ENCODE assay signal across 1 cellular context in genomic region chr15:40333922-40334492, GRCh38.
A peak's percentile ranks its signal among the peaks of the same experiment; 100 is the strongest.
TF ChIP-seq lines count a peak whose summit lies in the region.

No MANE protein-coding gene starts in this region.

TF ChIP-seq in K562, 482 proteins besides CTCF, POLR2A, EP300 and RAD21 (continued from another document):
- TF ChIP-seq SMAD1 (IDR thresholded peaks at IDR 0.05; ENCODE audit: low read depth, low read length, partially characterized antibody) (no peak), PHF8 (IDR thresholded peaks at IDR 0.05; ENCODE audit: borderline replicate concordance, low read length) (peak; percentile 30; the same call in 1 of the 2 replicates), KLF6 (CRISPR knock-in tag; IDR thresholded peaks at IDR 0.05; ENCODE audit: borderline replicate concordance) (no peak), SPI1 (IDR thresholded peaks at IDR 0.05; ENCODE audit: borderline replicate concordance, low read depth, low read length) (peak; percentile 99), ZNF121 (CRISPR knock-in tag; conservative IDR thresholded peaks at IDR 0.05) (no peak), ZNF133 (CRISPR knock-in tag; IDR thresholded peaks at IDR 0.05) (no peak), SIX5 (IDR thresholded peaks at IDR 0.05; ENCODE audit: borderline replicate concordance in 1 of 2, insufficient read depth in 1 of 2, low read depth in 1 of 2, low read length in 2 of 2) (no peak), ELF1 (tag; IDR thresholded peaks at IDR 0.05) (0 out of 2 replicates have a peak, but pooled peaks have one; percentile 48), SNAPC5 (CRISPR knock-in tag; IDR thresholded peaks at IDR 0.05) (no peak), XRCC3 (IDR thresholded peaks at IDR 0.05) (no peak), ZNF551 (CRISPR knock-in tag; IDR thresholded peaks at IDR 0.05) (no peak), ZNF23 (CRISPR knock-in tag; IDR thresholded peaks at IDR 0.05) (no peak), EZH2 (IDR thresholded peaks at IDR 0.05; ENCODE audit: borderline replicate concordance, low read depth, low read length) (no peak), ZFP30 (CRISPR knock-in tag; IDR thresholded peaks at IDR 0.05; ENCODE audit: borderline replicate concordance) (no peak), ZC3H11A (IDR thresholded peaks at IDR 0.05; ENCODE audit: low read depth, low read length) (no peak), ETV6 (IDR thresholded peaks at IDR 0.05; ENCODE audit: borderline replicate concordance in 1 of 2, low read depth in 2 of 2, low read length in 1 of 2) (0 out of 4 replicates have a peak, but pooled peaks of 1 of the 2 experiments have one; percentile 34), ETV6 (CRISPR knock-in tag; IDR thresholded peaks at IDR 0.05; ENCODE audit: borderline replicate concordance) (no peak), TEAD2 (tag; IDR thresholded peaks at IDR 0.05) (no peak), ZNF76 (CRISPR knock-in tag; IDR thresholded peaks at IDR 0.05; ENCODE audit: borderline replicate concordance) (no peak), MCM7 (IDR thresholded peaks at IDR 0.05) (no peak), MEIS2 (IDR thresholded peaks at IDR 0.05; ENCODE audit: partially characterized antibody) (no peak), ZFX (CRISPR knock-in tag; IDR thresholded peaks at IDR 0.05) (peak; percentile 80), SMAD3 (CRISPR knock-in tag; conservative IDR thresholded peaks at IDR 0.05) (no peak), ZBTB40 (IDR thresholded peaks at IDR 0.05) (peak; percentile 44; the same call in 1 of the 2 replicates), ZBTB40 (CRISPR knock-in tag; IDR thresholded peaks at IDR 0.05) (no peak), ZNF444 (CRISPR knock-in tag; IDR thresholded peaks at IDR 0.05) (no peak), FIP1L1 (IDR thresholded peaks at IDR 0.05; ENCODE audit: low read depth, low read length, poor library complexity, severe bottlenecking) (no peak), RBM25 (IDR thresholded peaks at IDR 0.05; ENCODE audit: low read depth, low read length, severe bottlenecking) (no peak), NFYB (IDR thresholded peaks at IDR 0.05; ENCODE audit: extremely low read depth, insufficient read length) (no peak), TOE1 (IDR thresholded peaks at IDR 0.05; ENCODE audit: borderline replicate concordance) (peak; percentile 36; the same call in 1 of the 2 replicates), TOE1 (CRISPR knock-in tag; IDR thresholded peaks at IDR 0.05; ENCODE audit: borderline replicate concordance, low read depth) (no peak), TEAD4 (IDR thresholded peaks at IDR 0.05; ENCODE audit: low read length) (no peak), TEAD4 (CRISPR knock-in tag; IDR thresholded peaks at IDR 0.05; ENCODE audit: borderline replicate concordance) (no peak), SMARCA4 (IDR thresholded peaks at IDR 0.05) (no peak)
- TF ChIP-seq, protein P1, sequence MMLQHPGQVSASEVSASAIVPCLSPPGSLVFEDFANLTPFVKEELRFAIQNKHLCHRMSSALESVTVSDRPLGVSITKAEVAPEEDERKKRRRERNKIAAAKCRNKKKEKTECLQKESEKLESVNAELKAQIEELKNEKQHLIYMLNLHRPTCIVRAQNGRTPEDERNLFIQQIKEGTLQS (IDR thresholded peaks at IDR 0.05): no peak
- TF ChIP-seq, protein P1 (CRISPR knock-in tag; conservative IDR thresholded peaks at IDR 0.05): no peak
- TF ChIP-seq, protein P2, sequence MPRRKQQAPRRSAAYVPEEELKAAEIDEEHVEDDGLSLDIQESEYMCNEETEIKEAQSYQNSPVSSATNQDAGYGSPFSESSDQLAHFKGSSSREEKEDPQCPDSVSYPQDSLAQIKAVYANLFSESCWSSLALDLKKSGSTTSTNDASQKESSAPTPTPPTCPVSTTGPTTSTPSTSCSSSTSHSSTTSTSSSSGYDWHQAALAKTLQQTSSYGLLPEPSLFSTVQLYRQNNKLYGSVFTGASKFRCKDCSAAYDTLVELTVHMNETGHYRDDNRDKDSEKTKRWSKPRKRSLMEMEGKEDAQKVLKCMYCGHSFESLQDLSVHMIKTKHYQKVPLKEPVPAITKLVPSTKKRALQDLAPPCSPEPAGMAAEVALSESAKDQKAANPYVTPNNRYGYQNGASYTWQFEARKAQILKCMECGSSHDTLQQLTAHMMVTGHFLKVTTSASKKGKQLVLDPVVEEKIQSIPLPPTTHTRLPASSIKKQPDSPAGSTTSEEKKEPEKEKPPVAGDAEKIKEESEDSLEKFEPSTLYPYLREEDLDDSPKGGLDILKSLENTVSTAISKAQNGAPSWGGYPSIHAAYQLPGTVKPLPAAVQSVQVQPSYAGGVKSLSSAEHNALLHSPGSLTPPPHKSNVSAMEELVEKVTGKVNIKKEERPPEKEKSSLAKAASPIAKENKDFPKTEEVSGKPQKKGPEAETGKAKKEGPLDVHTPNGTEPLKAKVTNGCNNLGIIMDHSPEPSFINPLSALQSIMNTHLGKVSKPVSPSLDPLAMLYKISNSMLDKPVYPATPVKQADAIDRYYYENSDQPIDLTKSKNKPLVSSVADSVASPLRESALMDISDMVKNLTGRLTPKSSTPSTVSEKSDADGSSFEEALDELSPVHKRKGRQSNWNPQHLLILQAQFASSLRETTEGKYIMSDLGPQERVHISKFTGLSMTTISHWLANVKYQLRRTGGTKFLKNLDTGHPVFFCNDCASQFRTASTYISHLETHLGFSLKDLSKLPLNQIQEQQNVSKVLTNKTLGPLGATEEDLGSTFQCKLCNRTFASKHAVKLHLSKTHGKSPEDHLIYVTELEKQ (CRISPR knock-in tag; IDR thresholded peaks at IDR 0.05): no peak
- TF ChIP-seq, protein P3, sequence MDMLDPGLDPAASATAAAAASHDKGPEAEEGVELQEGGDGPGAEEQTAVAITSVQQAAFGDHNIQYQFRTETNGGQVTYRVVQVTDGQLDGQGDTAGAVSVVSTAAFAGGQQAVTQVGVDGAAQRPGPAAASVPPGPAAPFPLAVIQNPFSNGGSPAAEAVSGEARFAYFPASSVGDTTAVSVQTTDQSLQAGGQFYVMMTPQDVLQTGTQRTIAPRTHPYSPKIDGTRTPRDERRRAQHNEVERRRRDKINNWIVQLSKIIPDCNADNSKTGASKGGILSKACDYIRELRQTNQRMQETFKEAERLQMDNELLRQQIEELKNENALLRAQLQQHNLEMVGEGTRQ (CRISPR knock-in tag; IDR thresholded peaks at IDR 0.05): no peak
- TF ChIP-seq, protein P4, sequence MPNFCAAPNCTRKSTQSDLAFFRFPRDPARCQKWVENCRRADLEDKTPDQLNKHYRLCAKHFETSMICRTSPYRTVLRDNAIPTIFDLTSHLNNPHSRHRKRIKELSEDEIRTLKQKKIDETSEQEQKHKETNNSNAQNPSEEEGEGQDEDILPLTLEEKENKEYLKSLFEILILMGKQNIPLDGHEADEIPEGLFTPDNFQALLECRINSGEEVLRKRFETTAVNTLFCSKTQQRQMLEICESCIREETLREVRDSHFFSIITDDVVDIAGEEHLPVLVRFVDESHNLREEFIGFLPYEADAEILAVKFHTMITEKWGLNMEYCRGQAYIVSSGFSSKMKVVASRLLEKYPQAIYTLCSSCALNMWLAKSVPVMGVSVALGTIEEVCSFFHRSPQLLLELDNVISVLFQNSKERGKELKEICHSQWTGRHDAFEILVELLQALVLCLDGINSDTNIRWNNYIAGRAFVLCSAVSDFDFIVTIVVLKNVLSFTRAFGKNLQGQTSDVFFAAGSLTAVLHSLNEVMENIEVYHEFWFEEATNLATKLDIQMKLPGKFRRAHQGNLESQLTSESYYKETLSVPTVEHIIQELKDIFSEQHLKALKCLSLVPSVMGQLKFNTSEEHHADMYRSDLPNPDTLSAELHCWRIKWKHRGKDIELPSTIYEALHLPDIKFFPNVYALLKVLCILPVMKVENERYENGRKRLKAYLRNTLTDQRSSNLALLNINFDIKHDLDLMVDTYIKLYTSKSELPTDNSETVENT (CRISPR knock-in tag; IDR thresholded peaks at IDR 0.05): no peak
- TF ChIP-seq, protein P5, sequence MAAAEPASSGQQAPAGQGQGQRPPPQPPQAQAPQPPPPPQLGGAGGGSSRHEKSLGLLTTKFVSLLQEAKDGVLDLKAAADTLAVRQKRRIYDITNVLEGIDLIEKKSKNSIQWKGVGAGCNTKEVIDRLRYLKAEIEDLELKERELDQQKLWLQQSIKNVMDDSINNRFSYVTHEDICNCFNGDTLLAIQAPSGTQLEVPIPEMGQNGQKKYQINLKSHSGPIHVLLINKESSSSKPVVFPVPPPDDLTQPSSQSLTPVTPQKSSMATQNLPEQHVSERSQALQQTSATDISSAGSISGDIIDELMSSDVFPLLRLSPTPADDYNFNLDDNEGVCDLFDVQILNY (CRISPR knock-in tag; IDR thresholded peaks at IDR 0.05): no peak
- TF ChIP-seq, protein P6, sequence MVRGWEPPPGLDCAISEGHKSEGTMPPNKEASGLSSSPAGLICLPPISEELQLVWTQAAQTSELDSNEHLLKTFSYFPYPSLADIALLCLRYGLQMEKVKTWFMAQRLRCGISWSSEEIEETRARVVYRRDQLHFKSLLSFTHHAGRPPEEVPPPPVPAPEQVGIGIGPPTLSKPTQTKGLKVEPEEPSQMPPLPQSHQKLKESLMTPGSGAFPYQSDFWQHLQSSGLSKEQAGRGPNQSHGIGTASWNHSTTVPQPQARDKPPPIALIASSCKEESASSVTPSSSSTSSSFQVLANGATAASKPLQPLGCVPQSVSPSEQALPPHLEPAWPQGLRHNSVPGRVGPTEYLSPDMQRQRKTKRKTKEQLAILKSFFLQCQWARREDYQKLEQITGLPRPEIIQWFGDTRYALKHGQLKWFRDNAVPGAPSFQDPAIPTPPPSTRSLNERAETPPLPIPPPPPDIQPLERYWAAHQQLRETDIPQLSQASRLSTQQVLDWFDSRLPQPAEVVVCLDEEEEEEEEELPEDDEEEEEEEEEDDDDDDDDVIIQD (CRISPR knock-in tag; IDR thresholded peaks at IDR 0.05): no peak
